Comparison of ENCODE assay signal across 21 cellular contexts in genomic region chr7:6338551-6339274, GRCh38. TPM values are rescaled to one million over a fixed set of nuclear protein-coding genes. Genes with fewer than 3 reads are reported as not detected.
DNase-seq lines count a peak whose midpoint lies in the region; ATAC-seq and TF ChIP-seq lines count a peak whose summit lies in the region.
"Had no signal": no experiment of that assay in that cellular context is flagged by ENCODE, and none has a peak within 500 bp of the region (broad histone marks: within the 10 kb centered on the region; RNA-seq: fewer than 3 reads in every experiment).

No MANE protein-coding gene starts in this region.

- no peak overlapping the region for H3K9ac ChIP-seq in mammary epithelial cell (ENCODE audit: insufficient read depth, low read length)

- H3K4me2 ChIP-seq in mammary epithelial cell (ENCODE audit: insufficient read depth, low read depth, low read length), result no peak overlapping the region

- H3K9me3 Mint-ChIP-seq in MCF 10A (ENCODE audit: unreplicated experiment), result no peaks in the 10 kb centered on the region
- H3K9me3 Mint-ChIP-seq: activated T-cell treated with anti-CD3 and anti-CD28 coated beads, Interleukin-2, amount 50 U/mL, for 24 hours; stimulated activated naive CD8-positive, alpha-beta T cell treated with anti-CD3 and anti-CD28 coated beads, Interleukin-15, Interleukin-2, amounts not matched to agents 100 ng/mL and 50 ng/mL, for 24 hours had no signal

- no peak for TF ChIP-seq EP300 in upper lobe of left lung (IDR thresholded peaks at IDR 0.05)

- H3K4me3 Mint-ChIP-seq in MCF 10A (ENCODE audit: unreplicated experiment), result no peak overlapping the region
- H3K4me3 Mint-ChIP-seq: activated T-cell treated with anti-CD3 and anti-CD28 coated beads, Interleukin-2, amount 50 U/mL, for 24 hours; stimulated activated naive CD8-positive, alpha-beta T cell treated with anti-CD3 and anti-CD28 coated beads, Interleukin-15, Interleukin-2, amounts not matched to agents 100 ng/mL and 50 ng/mL, for 24 hours had no signal

- BruUV-seq in mammary epithelial cell (replicated peaks; lab: Mats Ljungman, UMichigan) (no TSS peak), MCF 10A (replicated peaks; lab: Mats Ljungman, UMichigan) (no TSS peak)

- ATAC-seq in upper lobe of right lung (peak; percentile 29), upper lobe of left lung (ENCODE audit: low FRiP score in 2 of 2) (no peak)
- ATAC-seq: SK-N-SH treated with all-trans-retinoic acid at 6 μM for 48 hours had no signal

- peaks cover 23% of the 10 kb centered on the region for H3K36me3 Mint-ChIP-seq in MCF 10A (ENCODE audit: insufficient read depth, unreplicated experiment)

- H3K9me3 ChIP-seq in breast epithelium (no peaks in the 10 kb centered on the region), mammary epithelial cell (replicated peaks; ENCODE audit: insufficient read depth, low read length) (no peaks in the 10 kb centered on the region), cardiac muscle cell (ENCODE audit: low read depth) (no peaks in the 10 kb centered on the region), upper lobe of right lung (no peaks in the 10 kb centered on the region), upper lobe of left lung (no peaks in the 10 kb centered on the region)

- H3K27ac Mint-ChIP-seq in MCF 10A (ENCODE audit: low read depth, unreplicated experiment), result no peak overlapping the region
- H3K27ac Mint-ChIP-seq: activated T-cell treated with anti-CD3 and anti-CD28 coated beads, Interleukin-2, amount 50 U/mL, for 24 hours; stimulated activated naive CD8-positive, alpha-beta T cell treated with anti-CD3 and anti-CD28 coated beads, Interleukin-15, Interleukin-2, amounts not matched to agents 100 ng/mL and 50 ng/mL, for 24 hours had no signal

- dilution Hi-C loops in mammary epithelial cell (cut with HindIII; ENCODE audit: low sequenced_read_pairs), result no loop called here

- H3K4me1 ChIP-seq in breast epithelium (peaks cover 0 to 7% of the 10 kb centered on the region in 2 donors), mammary epithelial cell (ENCODE audit: insufficient read depth, low read length) (no peaks in the 10 kb centered on the region), cardiac muscle cell (ENCODE audit: low read depth) (peaks cover 14% of the 10 kb centered on the region), upper lobe of right lung (no peaks in the 10 kb centered on the region), upper lobe of left lung (no peaks in the 10 kb centered on the region)

- in situ Hi-C loops in mammary epithelial cell (cut with MboI; ENCODE audit: low sequenced_read_pairs in 2 of 2), result no loop called here

- peaks cover 5% of the 10 kb centered on the region for H3K4me1 Mint-ChIP-seq in MCF 10A (ENCODE audit: insufficient read depth, unreplicated experiment)

- no peak overlapping the region for H2AFZ ChIP-seq in mammary epithelial cell (ENCODE audit: low read depth, low read length)

- no peaks in the 10 kb centered on the region for H3K36me3 ChIP-seq in breast epithelium
- no peaks in the 10 kb centered on the region for H3K36me3 ChIP-seq in mammary epithelial cell (ENCODE audit: insufficient read depth, low read length)
- no peaks in the 10 kb centered on the region for H3K36me3 ChIP-seq in cardiac muscle cell
- H3K36me3 ChIP-seq in upper lobe of right lung, result no peaks in the 10 kb centered on the region
- H3K36me3 ChIP-seq in upper lobe of left lung, result peaks cover 0 to 5% (median 0%) of the 10 kb centered on the region in 4 donors

- TF ChIP-seq CTCF in breast epithelium (IDR thresholded peaks at IDR 0.05) (no peak), mammary epithelial cell (conservative IDR thresholded peaks at IDR 0.05 in 1 of 2, IDR thresholded peaks at IDR 0.05 in 1 of 2; ENCODE audit: extremely low read depth in 1 of 2, insufficient read depth in 1 of 2, low read depth in 1 of 2, low read length in 2 of 2) (no peak), cardiac muscle cell (IDR thresholded peaks at IDR 0.05; ENCODE audit: low read depth, low read length) (no peak), upper lobe of right lung (IDR thresholded peaks at IDR 0.05) (no peak), upper lobe of left lung (IDR thresholded peaks at IDR 0.05) (no peak), MCF 10A (IDR thresholded peaks at IDR 0.05; ENCODE audit: unreplicated experiment) (no peak)

- TF ChIP-seq POLR2A in breast epithelium (IDR thresholded peaks at IDR 0.05), result no peak
- TF ChIP-seq POLR2A in upper lobe of left lung (IDR thresholded peaks at IDR 0.05), result no peak

- H4K20me1 ChIP-seq in mammary epithelial cell (ENCODE audit: insufficient read depth, low read length), result no peaks in the 10 kb centered on the region

- H3K27ac ChIP-seq in breast epithelium (peak overlapping the region; percentile 59 to 69), mammary epithelial cell (ENCODE audit: insufficient read depth, low read depth, low read length) (no peak overlapping the region), cardiac muscle cell (peak overlapping the region; percentile 95), upper lobe of right lung (no peak overlapping the region), upper lobe of left lung (no peak overlapping the region)
- H3K27ac ChIP-seq: VCaP had no signal

- H3K27me3 Mint-ChIP-seq in MCF 10A (ENCODE audit: insufficient read depth, unreplicated experiment), result no peaks in the 10 kb centered on the region
- H3K27me3 Mint-ChIP-seq: activated T-cell treated with anti-CD3 and anti-CD28 coated beads, Interleukin-2, amount 50 U/mL, for 24 hours; stimulated activated naive CD8-positive, alpha-beta T cell treated with anti-CD3 and anti-CD28 coated beads, Interleukin-15, Interleukin-2, amounts not matched to agents 100 ng/mL and 50 ng/mL, for 24 hours had no signal

- intact Hi-C loops in breast epithelium (cut with DNase I; ENCODE audit: low total_unique reads), result no loop called here
- intact Hi-C loops in mammary epithelial cell (cut with micrococcal nuclease), result no loop called here
- intact Hi-C loops in upper lobe of right lung (cut with DNase I), result no loop called here
- intact Hi-C loops in MCF 10A (cut with micrococcal nuclease), result no loop called here

- H3K27me3 ChIP-seq in breast epithelium (no peaks in the 10 kb centered on the region), mammary epithelial cell (ENCODE audit: insufficient read depth, low read length) (no peaks in the 10 kb centered on the region), cardiac muscle cell (no peaks in the 10 kb centered on the region), upper lobe of right lung (no peaks in the 10 kb centered on the region), upper lobe of left lung (no peaks in the 10 kb centered on the region)

- 94% methylated on average over 16 of the region's 19 CpGs for WGBS in mammary epithelial cell (ENCODE audit: low coverage, missing lambda C conversion rate)
- WGBS in upper lobe of left lung, 2 donors, result 79 to 87% methylated on average over 16 to 19 of the region's 19 CpGs

- peaks cover 5% of the 10 kb centered on the region for H3K79me2 ChIP-seq in mammary epithelial cell (ENCODE audit: insufficient read depth, low read length)

- peak in 1 of 2 donors; percentile 67 for DNase-seq in breast epithelium (ENCODE audit: low spot score in 2 of 2)
- no peak for DNase-seq in mammary epithelial cell
- peak in 1 of 2 donors; percentile 46 for DNase-seq in cardiac muscle cell (ENCODE audit: low read depth in 1 of 2, low spot score in 1 of 2)
- DNase-seq in myocyte (ENCODE audit: low read depth), result peak; percentile 56
- no peak for DNase-seq in upper lobe of right lung
- no peak for DNase-seq in cortex of kidney (lab: John Stamatoyannopoulos, UW)
- no peak for DNase-seq in upper lobe of left lung
- no peak for DNase-seq in MCF 10A (ENCODE audit: unreplicated experiment)
- DNase-seq: activated CD4-positive, alpha-beta T cell treated with anti-CD3 and anti-CD28 coated beads for 48 hours; activated gamma-delta T cell; activated T-cell treated with anti-CD3 and anti-CD28 coated beads, Interleukin-2, amount 50 U/mL, for 24 hours; DMS153; effector CD4-positive, alpha-beta T cell; HCEC 1CT; kidney glomerular epithelial cell; NCI-H2081; RPMI8226 had no signal

- H3K4me3 ChIP-seq in breast epithelium (peak overlapping the region in 1 of 3 donors; percentile 15), mammary epithelial cell (replicated peaks in 1 of 3; ENCODE audit: insufficient read depth in 1 of 3, low read depth in 2 of 3, low read length in 3 of 3) (no peak overlapping the region), cardiac muscle cell (no peak overlapping the region), upper lobe of right lung (no peak overlapping the region), upper lobe of left lung (no peak overlapping the region)
- H3K4me3 ChIP-seq: skin epidermis had no signal

- CTCF ChIA-PET in mammary epithelial cell (lab: Charles Lee; ENCODE audit: low non-redundant PET), result no interaction called here
- CTCF ChIA-PET in MCF 10A (lab: Yijun Ruan, JAX), result interaction anchor here (0.5 kb wide), 2 partner anchors 114 to 240 kb away, joined by 3 to 6 read pairs; no protein-coding TSS in a partner anchor

- POLR2A ChIA-PET in MCF 10A (lab: Yijun Ruan, JAX), result no interaction called here

RNA-seq across cellular contexts. Expression of gene FAM220A, which starts 10.1 kb away (rescaled TPM):
- total RNA-seq in breast epithelium (10 to 100 TPM; 14.4 to 18.7 (median 14.7) TPM), mammary epithelial cell (10 to 100 TPM; 15.2 to 17.0 TPM), cardiac muscle cell (15.2 and 21.4 TPM in 2 replicates), myocyte (25.2 and 42.1 TPM in 2 replicates), upper lobe of right lung (10.7 TPM), upper lobe of left lung (10 to 100 TPM in 3 of 6 donors, 1 to 10 TPM in 3; 4.6 to 17.1 (median 10.3) TPM), MCF 10A (2022) (25.2 and 25.7 TPM in 2 replicates)
- polyA plus RNA-seq in mammary epithelial cell (10.1 TPM), cardiac muscle cell (9.7 and 10.2 TPM in 2 replicates)
- 24.7 TPM for polyA minus RNA-seq in mammary epithelial cell
- polyA plus RNA-seq in myocyte (2012), result 22.0 TPM

RNA-seq across cellular contexts. Expression of gene RAC1, which starts 35.6 kb away (rescaled TPM):
- total RNA-seq in breast epithelium, result 100 to 1,000 TPM; 103 to 121 (median 121) TPM
- total RNA-seq in mammary epithelial cell, result 100 to 1,000 TPM in 1 of 2 donors, 10 to 100 TPM in 1; 78.9 to 341 TPM
- 475 TPM for polyA plus RNA-seq in mammary epithelial cell
- 221 TPM for polyA minus RNA-seq in mammary epithelial cell
- 48.9 and 66.4 TPM in 2 replicates for total RNA-seq in cardiac muscle cell
- 320 and 353 TPM in 2 replicates for polyA plus RNA-seq in cardiac muscle cell
- 91.0 and 105 TPM in 2 replicates for total RNA-seq in myocyte
- polyA plus RNA-seq in myocyte (2012), result 330 TPM
- 255 TPM for total RNA-seq in upper lobe of right lung
- total RNA-seq in upper lobe of left lung, result 100 to 1,000 TPM; 108 to 272 (median 184) TPM
- 236 and 278 TPM in 2 replicates for total RNA-seq in MCF 10A (2022)

Comparison
In these comparisons a context has a peak if more than half of its experiments do, and no peak if none do; other contexts are left out.
1. H3K27ac ChIP-seq: peak in breast epithelium (2 of 2) and cardiac muscle cell (single experiment); none in mammary epithelial cell (single experiment), upper lobe of right lung (single experiment) and upper lobe of left lung (0 of 4).